In the genomic region with DNA sequence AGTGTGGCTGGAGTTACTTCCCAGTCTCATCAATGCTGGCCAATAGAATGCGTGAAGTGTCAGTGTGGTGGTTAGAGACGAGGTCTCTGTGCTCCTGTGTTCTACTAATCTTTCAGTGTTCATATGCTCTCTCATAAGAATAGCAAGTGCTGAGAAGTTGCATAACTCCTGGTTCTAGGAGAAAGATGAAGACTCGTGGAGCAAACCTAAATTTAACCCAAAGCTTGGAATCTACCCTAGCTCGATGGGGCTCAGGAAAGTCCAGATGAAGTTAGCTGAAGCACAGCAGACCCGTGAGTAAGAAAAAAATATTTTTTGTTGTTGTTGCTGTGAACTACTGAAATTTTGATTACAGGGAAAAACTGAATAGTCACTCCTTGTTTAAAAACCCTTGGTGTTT, we compare ENCODE assay signal across 35 cellular contexts.
"Had no signal": no experiment of that assay in that cellular context is flagged by ENCODE, and none has a peak within 500 bp of the region (broad histone marks: within the 10 kb centered on the region; RNA-seq: fewer than 3 reads in every experiment).

No MANE protein-coding gene starts in this region.

- H3K36me3 Mint-ChIP-seq: activated CD4-positive, alpha-beta memory T cell treated with anti-CD3 and anti-CD28 coated beads for 36 hours; activated CD8-positive, alpha-beta memory T cell treated with anti-CD3 and anti-CD28 coated beads, Interleukin-2, amount 10 ng/mL, durations not matched to agents 7 days and 5 days; activated naive CD4-positive, alpha-beta T cell treated with anti-CD3 and anti-CD28 coated beads, Interleukin-2, amount 50 U/mL, for 24 hours; activated naive CD8-positive, alpha-beta T cell treated with anti-CD3 and anti-CD28 coated beads for 36 hours had no signal

- H3K9me3 Mint-ChIP-seq: activated CD4-positive, alpha-beta memory T cell treated with anti-CD3 and anti-CD28 coated beads for 36 hours; activated CD4-positive, alpha-beta T cell treated with anti-CD3 and anti-CD28 coated beads, Interleukin-2, amount 10 ng/mL, durations not matched to agents 24 days and 14 days; activated naive CD4-positive, alpha-beta T cell treated with anti-CD3 and anti-CD28 coated beads for 36 hours; activated naive CD4-positive, alpha-beta T cell treated with anti-CD3 and anti-CD28 coated beads, Interleukin-2, amount 50 U/mL, for 24 hours; activated naive CD8-positive, alpha-beta T cell treated with anti-CD3 and anti-CD28 coated beads for 36 hours; activated naive CD8-positive, alpha-beta T cell treated with anti-CD3 and anti-CD28 coated beads, Interleukin-2, amount 50 U/mL, for 24 hours; activated T-helper 1 cell treated with anti-CD3 and anti-CD28 coated beads, Interleukin-12 subunit alpha, Interleukin-12 subunit beta, Interleukin-2, Interleukin-4 antibody, amounts not matched to agents 30 ng/mL and 10 ng/mL and 1 ng/mL, durations not matched to agents 14 hours and 24 hours and 36 hours; activated T-helper 2 cell treated with anti-CD3 and anti-CD28 coated beads, Interferon-gamma antibody, Interleukin-2, Interleukin-4, amounts not matched to agents 10 μg/mL and 5 μg/mL and 100 μg/mL, durations not matched to agents 14 hours and 24 hours and 36 hours; brain; effector memory CD8-positive, alpha-beta T cell had no signal

- H3K9me3 ChIP-seq: adrenal gland, ascending aorta, breast epithelium, esophagus muscularis mucosa, gastrocnemius medialis, heart left ventricle had no signal

- H3K4me3 Mint-ChIP-seq: activated CD4-positive, alpha-beta memory T cell treated with anti-CD3 and anti-CD28 coated beads for 36 hours; activated CD4-positive, alpha-beta T cell treated with anti-CD3 and anti-CD28 coated beads for 36 hours; activated CD4-positive, alpha-beta T cell treated with anti-CD3 and anti-CD28 coated beads, Interleukin-2, amount 10 ng/mL, durations not matched to agents 24 days and 14 days; activated CD8-positive, alpha-beta memory T cell treated with anti-CD3 and anti-CD28 coated beads, Interleukin-2, amount 10 ng/mL, durations not matched to agents 7 days and 5 days; activated CD8-positive, alpha-beta T cell treated with anti-CD3 and anti-CD28 coated beads, Interleukin-2, amount 10 ng/mL, durations not matched to agents 7 days and 5 days; activated naive CD4-positive, alpha-beta T cell treated with anti-CD3 and anti-CD28 coated beads for 36 hours; activated naive CD4-positive, alpha-beta T cell treated with anti-CD3 and anti-CD28 coated beads, Interleukin-2, amount 50 U/mL, for 24 hours; activated naive CD8-positive, alpha-beta T cell treated with anti-CD3 and anti-CD28 coated beads for 36 hours; activated naive CD8-positive, alpha-beta T cell treated with anti-CD3 and anti-CD28 coated beads, Interleukin-2, amount 50 U/mL, for 24 hours; activated T-helper 1 cell treated with anti-CD3 and anti-CD28 coated beads, Interleukin-12 subunit alpha, Interleukin-12 subunit beta, Interleukin-2, Interleukin-4 antibody, amounts not matched to agents 30 ng/mL and 10 ng/mL and 1 ng/mL, durations not matched to agents 14 hours and 24 hours and 36 hours; brain; central memory CD8-positive, alpha-beta T cell; dendritic cell treated with granulocyte-macrophage colony-stimulating factor and Interleukin-4, amounts not matched to agents 40 ng/mL and 50 ng/mL, for 4 days; effector memory CD8-positive, alpha-beta T cell had no signal

- H3K4me1 Mint-ChIP-seq: activated CD4-positive, alpha-beta T cell treated with anti-CD3 and anti-CD28 coated beads for 36 hours; activated CD4-positive, alpha-beta T cell treated with anti-CD3 and anti-CD28 coated beads, Interleukin-2, amount 10 ng/mL, durations not matched to agents 24 days and 14 days; activated CD8-positive, alpha-beta memory T cell treated with anti-CD3 and anti-CD28 coated beads, Interleukin-2, amount 10 ng/mL, durations not matched to agents 7 days and 5 days; activated naive CD4-positive, alpha-beta T cell treated with anti-CD3 and anti-CD28 coated beads, Interleukin-2, amount 50 U/mL, for 24 hours; activated naive CD8-positive, alpha-beta T cell treated with anti-CD3 and anti-CD28 coated beads for 36 hours; activated naive CD8-positive, alpha-beta T cell treated with anti-CD3 and anti-CD28 coated beads, Interleukin-2, amount 50 U/mL, for 24 hours; central memory CD8-positive, alpha-beta T cell had no signal

- H3K4me3 ChIP-seq: adrenal gland, ascending aorta, breast epithelium, cardiac muscle cell, coronary artery, esophagus muscularis mucosa, gastrocnemius medialis, heart left ventricle had no signal

- H3K27ac Mint-ChIP-seq: activated CD4-positive, alpha-beta memory T cell treated with anti-CD3 and anti-CD28 coated beads for 36 hours; activated CD4-positive, alpha-beta T cell treated with anti-CD3 and anti-CD28 coated beads for 36 hours; activated CD4-positive, alpha-beta T cell treated with anti-CD3 and anti-CD28 coated beads, Interleukin-2, amount 10 ng/mL, durations not matched to agents 24 days and 14 days; activated CD8-positive, alpha-beta memory T cell treated with anti-CD3 and anti-CD28 coated beads, Interleukin-2, amount 10 ng/mL, durations not matched to agents 7 days and 5 days; activated CD8-positive, alpha-beta T cell treated with anti-CD3 and anti-CD28 coated beads, Interleukin-2, amount 10 ng/mL, durations not matched to agents 7 days and 5 days; activated naive CD4-positive, alpha-beta T cell treated with anti-CD3 and anti-CD28 coated beads for 36 hours; activated naive CD4-positive, alpha-beta T cell treated with anti-CD3 and anti-CD28 coated beads, Interleukin-2, amount 50 U/mL, for 24 hours; activated naive CD8-positive, alpha-beta T cell treated with anti-CD3 and anti-CD28 coated beads for 36 hours; activated naive CD8-positive, alpha-beta T cell treated with anti-CD3 and anti-CD28 coated beads, Interleukin-2, amount 50 U/mL, for 24 hours; activated T-helper 1 cell treated with anti-CD3 and anti-CD28 coated beads, Interleukin-12 subunit alpha, Interleukin-12 subunit beta, Interleukin-2, Interleukin-4 antibody, amounts not matched to agents 30 ng/mL and 10 ng/mL and 1 ng/mL, durations not matched to agents 14 hours and 24 hours and 36 hours; activated T-helper 2 cell treated with anti-CD3 and anti-CD28 coated beads, Interferon-gamma antibody, Interleukin-2, Interleukin-4, amounts not matched to agents 10 μg/mL and 5 μg/mL and 100 μg/mL, durations not matched to agents 14 hours and 24 hours and 36 hours; dendritic cell treated with granulocyte-macrophage colony-stimulating factor and Interleukin-4, amounts not matched to agents 40 ng/mL and 50 ng/mL, for 4 days; effector memory CD8-positive, alpha-beta T cell had no signal

- H3K27me3 Mint-ChIP-seq: activated CD4-positive, alpha-beta memory T cell treated with anti-CD3 and anti-CD28 coated beads for 36 hours; activated CD4-positive, alpha-beta T cell treated with anti-CD3 and anti-CD28 coated beads, Interleukin-2, amount 10 ng/mL, durations not matched to agents 24 days and 14 days; activated CD8-positive, alpha-beta memory T cell treated with anti-CD3 and anti-CD28 coated beads, Interleukin-2, amount 10 ng/mL, durations not matched to agents 7 days and 5 days; activated naive CD4-positive, alpha-beta T cell treated with anti-CD3 and anti-CD28 coated beads, Interleukin-2, amount 50 U/mL, for 24 hours; activated naive CD8-positive, alpha-beta T cell treated with anti-CD3 and anti-CD28 coated beads for 36 hours; activated naive CD8-positive, alpha-beta T cell treated with anti-CD3 and anti-CD28 coated beads, Interleukin-2, amount 50 U/mL, for 24 hours; central memory CD8-positive, alpha-beta T cell; effector memory CD8-positive, alpha-beta T cell had no signal

- DNase-seq: activated CD4-positive, alpha-beta memory T cell treated with anti-CD3 and anti-CD28 coated beads for 36 hours; activated CD4-positive, alpha-beta T cell treated with anti-CD3 and anti-CD28 coated beads for 36 hours; activated CD4-positive, alpha-beta T cell treated with anti-CD3 and anti-CD28 coated beads, Interleukin-2, amount 10 ng/mL, durations not matched to agents 24 days and 14 days; activated CD4-positive, CD25-positive, alpha-beta regulatory T cell; activated CD4-positive, CD25-positive, alpha-beta regulatory T cell treated with anti-CD3 and anti-CD28 coated beads, Interleukin-2, amount 50 U/mL, for 72 hours; activated CD8-positive, alpha-beta memory T cell treated with anti-CD3 and anti-CD28 coated beads, Interleukin-2, amount 10 ng/mL, durations not matched to agents 7 days and 5 days; activated CD8-positive, alpha-beta memory T cell treated with anti-CD3 and anti-CD28 coated beads, Interleukin-2, amount 50 U/mL, for 4 hours; activated CD8-positive, alpha-beta T cell treated with anti-CD3 and anti-CD28 coated beads, Interleukin-2, amount 10 ng/mL, durations not matched to agents 7 days and 5 days; activated effector memory CD4-positive, alpha-beta T cell treated with anti-CD3 and anti-CD28 coated beads, Interleukin-2, amount 50 U/mL, for 16 hours; activated naive CD4-positive, alpha-beta T cell treated with anti-CD3 and anti-CD28 coated beads for 36 hours; activated naive CD8-positive, alpha-beta T cell treated with anti-CD3 and anti-CD28 coated beads for 36 hours; activated naive CD8-positive, alpha-beta T cell treated with anti-CD3 and anti-CD28 coated beads, Interleukin-2, amount 50 U/mL, for 24 hours; activated T-cell treated with anti-CD3 and anti-CD28 coated beads, Interleukin-2, amount 50 U/mL, for 1 hour; activated T-cell treated with anti-CD3 and anti-CD28 coated beads, Interleukin-2, amount 50 U/mL, for 48 hours; adrenal gland; amygdala; effector CD4-positive, alpha-beta T cell; effector memory CD8-positive, alpha-beta T cell; erythroblast; foreskin keratinocyte; gastrocnemius medialis; glutamatergic neuron; heart left ventricle; T-helper 2 cell had no signal

- H3K36me3 ChIP-seq: adrenal gland, ascending aorta, breast epithelium, cardiac muscle cell, esophagus muscularis mucosa, gastrocnemius medialis, heart left ventricle had no signal

- H3K27me3 ChIP-seq: adrenal gland, ascending aorta, breast epithelium, cardiac muscle cell, esophagus muscularis mucosa, foreskin keratinocyte, gastrocnemius medialis, heart left ventricle had no signal

- H3K4me1 ChIP-seq: adrenal gland, ascending aorta, breast epithelium, esophagus muscularis mucosa, foreskin keratinocyte, heart left ventricle had no signal

- H3K27ac ChIP-seq: adrenal gland, ascending aorta, breast epithelium, cardiac muscle cell, coronary artery, esophagus muscularis mucosa, foreskin keratinocyte, gastrocnemius medialis, heart left ventricle had no signal
